ENCODE assay signal across 18 cellular contexts in the genomic region with DNA sequence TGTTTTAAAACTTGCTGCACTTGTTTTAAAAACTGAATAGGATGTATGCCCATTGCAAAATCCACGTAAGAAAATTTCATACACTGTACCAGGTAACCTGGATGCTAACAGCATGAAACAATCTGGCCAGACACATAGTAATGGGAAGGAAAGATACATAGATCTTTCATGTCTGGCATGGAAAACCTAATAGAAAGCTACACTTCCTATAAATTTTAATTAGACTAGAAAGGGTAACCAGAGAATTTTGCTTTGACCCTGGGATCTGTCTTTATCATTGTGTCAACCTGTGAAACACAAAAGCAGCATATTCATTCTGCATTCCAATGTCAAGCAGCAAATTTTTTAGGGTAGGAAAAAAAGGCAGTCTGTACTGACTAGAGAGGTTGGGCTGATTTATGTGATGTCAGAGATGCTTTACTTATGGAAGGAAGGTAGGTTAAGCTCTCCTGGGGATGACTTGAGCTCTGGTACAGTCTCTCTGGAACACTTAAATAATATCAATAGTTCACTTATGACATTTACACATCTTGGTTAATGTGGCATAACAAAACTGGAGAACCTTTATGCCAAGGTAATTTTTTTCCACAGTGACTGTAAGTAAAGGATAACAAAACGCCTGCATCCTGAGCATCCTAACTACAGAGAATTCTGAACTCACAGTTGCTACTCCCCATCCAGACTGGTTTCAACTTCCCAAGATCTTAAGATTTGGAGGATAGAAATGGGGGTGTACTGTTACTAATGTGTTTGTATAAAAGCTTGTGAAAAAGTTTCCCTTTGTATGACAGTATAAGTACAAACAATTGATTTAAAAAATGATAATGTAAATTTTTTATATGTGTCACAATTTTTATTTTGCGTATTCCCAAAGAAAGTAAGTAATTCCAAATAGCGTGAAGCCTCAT. TPM values are rescaled to one million over a fixed set of nuclear protein-coding genes. Genes with fewer than 3 reads are reported as not detected.
A peak's percentile ranks its signal among the peaks of the same experiment; 100 is the strongest.
DNase-seq lines count a peak whose midpoint lies in the region; ATAC-seq, FAIRE-seq and TF ChIP-seq lines count a peak whose summit lies in the region.
"Had no signal": no experiment of that assay in that cellular context is flagged by ENCODE, and none has a peak within 500 bp of the region (broad histone marks: within the 10 kb centered on the region; RNA-seq: fewer than 3 reads in every experiment).

No MANE protein-coding gene starts in this region.

- no peaks in the 10 kb centered on the region for H3K79me1 ChIP-seq in H1 (ENCODE audit: low read depth, low read length)

- no peak overlapping the region; the same call in 1 of the 2 replicates for H3K18ac ChIP-seq in H1 (ENCODE audit: extremely low read depth, low read length)

- peaks cover 2% of the 10 kb centered on the region; the same call in 1 of the 2 replicates for H3K23me2 ChIP-seq in H1 (ENCODE audit: low read depth, low read length)

- H3K23ac ChIP-seq in H1 (ENCODE audit: insufficient read length): no peak overlapping the region

- TF ChIP-seq CTCF in H1 (IDR thresholded peaks at IDR 0.05; ENCODE audit: control extremely low read depth in 1 of 3, insufficient read depth in 1 of 3, low read depth in 1 of 3, low read length in 3 of 3): no peak
- no peak for TF ChIP-seq CTCF in upper lobe of right lung (IDR thresholded peaks at IDR 0.05)

- H3K4me3 ChIP-seq in H1 (ENCODE audit: extremely low read depth in 1 of 4, insufficient read depth in 2 of 4, low read depth in 3 of 4, low read length in 4 of 4) (peak overlapping the region in 1 of 4 experiments; percentile 35; a peak in 2 of 8 replicates), mesodermal cell (ENCODE audit: extremely low read depth, insufficient read depth, low read length, poor library complexity, severe bottlenecking) (no peak overlapping the region), upper lobe of right lung (no peak overlapping the region)
- H3K4me3 ChIP-seq: sigmoid colon had no signal

- DNase-seq in NCI-H82 (lab: John Stamatoyannopoulos, UW) (peak; percentile 14), NCI-H82 treated with DMSO at 0.1 percent for 48 hours (lab: John Stamatoyannopoulos, UW; ENCODE audit: unreplicated experiment) (no peak), H1 (ENCODE audit: low read depth in 1 of 2, low spot score in 2 of 2) (no peak), upper lobe of right lung (no peak), HPDE6-E6E7 (ENCODE audit: extremely low spot score) (no peak)
- DNase-seq: activated CD4-positive, CD25-positive, alpha-beta regulatory T cell; activated CD8-positive, alpha-beta memory T cell treated with anti-CD3 and anti-CD28 coated beads, Interleukin-2, amount 10 ng/mL, durations not matched to agents 7 days and 5 days; activated naive CD4-positive, alpha-beta T cell treated with anti-CD3 and anti-CD28 coated beads for 36 hours; CD8-positive, alpha-beta T cell; natural killer cell; NCI-H524; T-helper 1 cell had no signal

- 31% methylated on average over 4 of the region's 4 CpGs; no CpG with 5 or more reads in 1 of the 2 experiments for WGBS in H1 (ENCODE audit: extremely low coverage in 1 of 2, insufficient coverage in 1 of 2, insufficient read length in 1 of 2, insufficient replicate concordance in 2 of 2, low coverage in 1 of 2, low lambda C conversion rate in 2 of 2, missing lambda C conversion rate in 1 of 2), 2 experiments
- WGBS in mesodermal cell (ENCODE audit: insufficient coverage in 2 of 2), 2 experiments: 47% methylated on average over 2 of the region's 4 CpGs; no CpG with 5 or more reads in 1 of the 2 experiments

- no peak for TF ChIP-seq EP300 in H1 (IDR thresholded peaks at IDR 0.05; ENCODE audit: borderline replicate concordance in 1 of 2, low read depth in 2 of 2, low read length in 2 of 2)

- no peak overlapping the region for H2AFZ ChIP-seq in H1 (ENCODE audit: low read length)

- H4K91ac ChIP-seq in H1 (replicated peaks; ENCODE audit: insufficient read length, low read length): peak overlapping the region; percentile 25

- intact Hi-C loops in upper lobe of right lung (cut with DNase I): no loop called here

- peak overlapping the region; percentile 60 for H2BK120ac ChIP-seq in H1 (replicated peaks; ENCODE audit: low read depth, low read length)

- no peak overlapping the region for H4K5ac ChIP-seq in H1 (ENCODE audit: insufficient read length, low read depth, low read length)

- H3K4me1 ChIP-seq in H1 (replicated peaks in 1 of 4; ENCODE audit: control insufficient read depth in 3 of 4, insufficient read depth in 4 of 4, low read length in 3 of 4): peaks cover 3 to 26% (median 15%) of the 10 kb centered on the region in 4 experiments; a peak in 6 of 7 replicates
- peaks cover 45% of the 10 kb centered on the region for H3K4me1 ChIP-seq in mesodermal cell (ENCODE audit: control insufficient read depth, insufficient read depth, low read length, poor library complexity, severe bottlenecking)
- H3K4me1 ChIP-seq in upper lobe of right lung: peaks cover 44% of the 10 kb centered on the region

- H3K14ac ChIP-seq in H1 (ENCODE audit: insufficient read length): no peak overlapping the region

- H3K27me3 ChIP-seq in H1 (replicated peaks in 1 of 4; ENCODE audit: control insufficient read depth in 3 of 4, extremely low read depth in 1 of 4, insufficient read depth in 3 of 4, low read length in 3 of 4) (no peaks in the 10 kb centered on the region), upper lobe of right lung (no peaks in the 10 kb centered on the region)
- H3K27me3 ChIP-seq: sigmoid colon had no signal

- H3K4me2 ChIP-seq in H1 (ENCODE audit: insufficient read depth in 1 of 2, low read depth in 2 of 2, low read length in 2 of 2): peak overlapping the region; percentile 24 to 30; a peak in 3 of 4 replicates

- H2AK5ac ChIP-seq in H1 (ENCODE audit: low read depth, low read length): no peak overlapping the region

- TF ChIP-seq RAD21 in H1 (IDR thresholded peaks at IDR 0.05 in 1 of 2, conservative IDR thresholded peaks at IDR 0.05 in 1 of 2; ENCODE audit: low read depth in 2 of 2, low read length in 2 of 2): no peak

- ATAC-seq in upper lobe of right lung: no peak
- ATAC-seq in GM18867 (IDR thresholded peaks at IDR 0.05; ENCODE audit: unreplicated experiment): no peak
- no peak for ATAC-seq in GM18519 (IDR thresholded peaks at IDR 0.05; ENCODE audit: low FRiP score, unreplicated experiment)
- ATAC-seq: activated CD8-positive, alpha-beta memory T cell treated with anti-CD3 and anti-CD28 coated beads, Interleukin-2, amount 10 ng/mL, durations not matched to agents 7 days and 5 days; CD8-positive, alpha-beta T cell had no signal

- no peak for TF ChIP-seq POLR2A in H1 (IDR thresholded peaks at IDR 0.05; ENCODE audit: control extremely low read depth in 1 of 2, low read depth in 2 of 2, low read length in 2 of 2)

- no peak for FAIRE-seq in H1 (lab: Jason Lieb, UNC)
- FAIRE-seq: bronchial epithelial cell had no signal

- H2BK20ac ChIP-seq in H1 (ENCODE audit: low read length): no peak overlapping the region

- H3K79me2 ChIP-seq in H1 (ENCODE audit: control insufficient read depth in 1 of 2, insufficient read depth in 2 of 2, low read length in 2 of 2): peaks cover 0 to 36% of the 10 kb centered on the region in 2 experiments; a peak in 2 of 4 replicates

- no peak overlapping the region for H3K9ac ChIP-seq in H1 (replicated peaks in 1 of 4; ENCODE audit: extremely low read depth in 1 of 4, low read depth in 3 of 4, low read length in 3 of 4)

- no peaks in the 10 kb centered on the region for H3K9me3 ChIP-seq in H1 (ENCODE audit: insufficient read depth in 2 of 2, low read depth in 1 of 2, low read length in 1 of 2)
- H3K9me3 ChIP-seq in mesodermal cell (ENCODE audit: control insufficient read depth, low read length): no peaks in the 10 kb centered on the region
- no peaks in the 10 kb centered on the region for H3K9me3 ChIP-seq in upper lobe of right lung
- H3K9me3 ChIP-seq: sigmoid colon had no signal

- H2BK15ac ChIP-seq in H1 (ENCODE audit: low read length): no peak overlapping the region

- H3K4ac ChIP-seq in H1 (replicated peaks; ENCODE audit: insufficient read length, low read depth, low read length): no peak overlapping the region

- H4K8ac ChIP-seq in H1 (ENCODE audit: extremely low read depth, insufficient read depth, low read length): no peak overlapping the region

- H2BK12ac ChIP-seq in H1 (ENCODE audit: low read depth, low read length): no peak overlapping the region

- no peak overlapping the region for H2BK5ac ChIP-seq in H1 (ENCODE audit: low read depth, low read length)

- POLR2A ChIA-PET in H1 (lab: Charles Lee; ENCODE audit: partially characterized antibody): interaction anchor here (0.6 to 1.4 kb wide), 5 partner anchors 23 to 214 kb away, joined by 3 to 5 read pairs (median 3); partner anchors contain the start of genes DOCK4 and ZNF277

- no peak overlapping the region for H3K56ac ChIP-seq in H1 (replicated peaks; ENCODE audit: insufficient read length, low read depth, low read length)

- CTCF ChIA-PET in H1 (lab: Charles Lee; ENCODE audit: partially characterized antibody): interaction anchor here (0.6 to 1.5 kb wide), 7 partner anchors 10 to 305 kb away, joined by 3 read pairs; no protein-coding TSS in a partner anchor

- H3K36me3 ChIP-seq in H1 (ENCODE audit: control insufficient read depth in 2 of 4, insufficient read depth in 4 of 4, low read length in 3 of 4): no peaks in the 10 kb centered on the region
- H3K36me3 ChIP-seq in mesodermal cell (ENCODE audit: control insufficient read depth, insufficient read depth, low read length): no peaks in the 10 kb centered on the region
- no peaks in the 10 kb centered on the region for H3K36me3 ChIP-seq in upper lobe of right lung
- H3K36me3 ChIP-seq: sigmoid colon had no signal

- peaks cover 0 to 2% of the 10 kb centered on the region in 2 experiments for H4K20me1 ChIP-seq in H1 (replicated peaks in 1 of 2; ENCODE audit: control insufficient read depth in 1 of 2, insufficient read depth in 2 of 2, low read length in 2 of 2)

- H3K27ac ChIP-seq in H1 (ENCODE audit: low read depth, low read length) (no peak overlapping the region), mesodermal cell (ENCODE audit: low read depth, low read length, severe bottlenecking) (peak overlapping the region; percentile 90), upper lobe of right lung (peak overlapping the region; percentile 56)

RNA-seq across cellular contexts. Expression of gene DOCK4, which starts 44.7 kb away (rescaled TPM):
- 23.6 and 26.9 TPM in 2 replicates for total RNA-seq in H1 (2021; fragmentation: NEBNext Ultra II Directional; extraction: Animal tissue kit (Norgen Biotek cat#: 25700))
- polyA plus RNA-seq in H1 (2011; rRNA removed): 5.1 and 6.2 TPM in 2 replicates
- 6.9 TPM for polyA plus RNA-seq in H1 (2011; cell fraction: cytosol; rRNA removed)
- polyA plus RNA-seq in H1 (2011; cell fraction: nucleus; rRNA removed): 11.4 TPM
- 6.3 to 9.0 TPM (median 7.3 TPM) in 4 replicates for polyA plus RNA-seq in H1 (2012, experiment 1 of 2)
- 0.58 TPM for polyA plus RNA-seq in H1 (2012, experiment 2 of 2)
- 8.0 TPM for polyA plus RNA-seq in H1 (2013, experiment 1 of 2)
- polyA plus RNA-seq in H1 (2013, experiment 2 of 2): 9.6 TPM
- polyA minus RNA-seq in H1 (2011; rRNA and poly(A)+ RNA removed): 34.0 and 41.7 TPM in 2 replicates
- polyA minus RNA-seq in H1 (2011; cell fraction: cytosol; rRNA and poly(A)+ RNA removed): 10.5 TPM
- polyA minus RNA-seq in H1 (2011; cell fraction: nucleus; rRNA and poly(A)+ RNA removed): 72.2 TPM
- polyA plus RNA-seq in mesodermal cell (2013, experiment 1 of 2): 39.2 TPM
- 36.4 TPM for polyA plus RNA-seq in mesodermal cell (2013, experiment 2 of 2)
- total RNA-seq in upper lobe of right lung: 100 TPM
- polyA plus RNA-seq: IgD-negative memory B cell had no signal

RNA-seq across cellular contexts. Expression of gene ZNF277, which starts 45.0 kb away (rescaled TPM):
- 18.0 and 21.7 TPM in 2 replicates for total RNA-seq in H1 (2021; fragmentation: NEBNext Ultra II Directional; extraction: Animal tissue kit (Norgen Biotek cat#: 25700))
- 2.7 and 5.1 TPM in 2 replicates for polyA plus RNA-seq in H1 (2011; rRNA removed)
- polyA plus RNA-seq in H1 (2011; cell fraction: cytosol; rRNA removed): 9.0 TPM
- polyA plus RNA-seq in H1 (2011; cell fraction: nucleus; rRNA removed): 4.6 TPM
- polyA plus RNA-seq in H1 (2012, experiment 1 of 2): 10.8 to 14.8 TPM (median 14.3 TPM) in 4 replicates
- 0.85 TPM for polyA plus RNA-seq in H1 (2012, experiment 2 of 2)
- polyA plus RNA-seq in H1 (2013, experiment 1 of 2): 16.5 TPM
- polyA plus RNA-seq in H1 (2013, experiment 2 of 2): 14.6 TPM
- polyA minus RNA-seq in H1 (2011; rRNA and poly(A)+ RNA removed): 12.5 and 17.0 TPM in 2 replicates
- polyA minus RNA-seq in H1 (2011; cell fraction: cytosol; rRNA and poly(A)+ RNA removed): 18.2 TPM
- polyA minus RNA-seq in H1 (2011; cell fraction: nucleus; rRNA and poly(A)+ RNA removed): 35.2 TPM
- 37.7 TPM for polyA plus RNA-seq in mesodermal cell (2013, experiment 1 of 2)
- 41.5 TPM for polyA plus RNA-seq in mesodermal cell (2013, experiment 2 of 2)
- total RNA-seq in upper lobe of right lung: 31.0 TPM
